In genomic region chr2:107932986-107933385, GRCh38 we compare ENCODE assay signal across 8 cellular contexts. TPM values are rescaled to one million over a fixed set of nuclear protein-coding genes. Genes with fewer than 3 reads are reported as not detected.
DNase-seq lines count a peak whose midpoint lies in the region; ATAC-seq, FAIRE-seq and TF ChIP-seq lines count a peak whose summit lies in the region.

No MANE protein-coding gene starts in this region.

- no peak overlapping the region for H3K4me3 Mint-ChIP-seq in natural killer cell

- H2AFZ ChIP-seq in neural cell (ENCODE audit: low read depth, low read length), result no peak overlapping the region

- no peaks in the 10 kb centered on the region for H3K79me2 ChIP-seq in neural cell (replicated peaks; ENCODE audit: insufficient read depth, low read length)

- intact Hi-C loops in natural killer cell (cut with micrococcal nuclease), result no loop called here

- no peaks in the 10 kb centered on the region for H3K9me3 ChIP-seq in neural cell (ENCODE audit: low read length)

- H3K4me3 ChIP-seq in bronchial epithelial cell (ENCODE audit: low read depth, low read length) (no peak overlapping the region), neural cell (ENCODE audit: low read length) (no peak overlapping the region)

- no peaks in the 10 kb centered on the region for H4K20me1 ChIP-seq in neural cell (ENCODE audit: insufficient read depth)

- no peak overlapping the region for H3K4me2 ChIP-seq in neural cell (ENCODE audit: low read length)

- H3K36me3 Mint-ChIP-seq in natural killer cell, result no peaks in the 10 kb centered on the region

- no peaks in the 10 kb centered on the region for H3K9me3 Mint-ChIP-seq in natural killer cell

- no peak for TF ChIP-seq EP300 in neural cell (conservative IDR thresholded peaks at IDR 0.05; ENCODE audit: poor library complexity, severe bottlenecking)

- H3K27me3 Mint-ChIP-seq in natural killer cell (ENCODE audit: low read depth in 2 of 2), result no peaks in the 10 kb centered on the region

- TF ChIP-seq CTCF in bronchial epithelial cell (IDR thresholded peaks at IDR 0.05; ENCODE audit: insufficient read depth, low read length, severe bottlenecking), result peak; percentile 19
- peak; percentile 85 for TF ChIP-seq CTCF in neural cell (IDR thresholded peaks at IDR 0.05; ENCODE audit: poor library complexity, severe bottlenecking)
- TF ChIP-seq CTCF in natural killer cell (IDR thresholded peaks at IDR 0.05), result no peak

- H3K36me3 ChIP-seq in bronchial epithelial cell (ENCODE audit: control insufficient read depth, insufficient read depth, low read length) (no peaks in the 10 kb centered on the region), neural cell (ENCODE audit: insufficient read depth, low read length) (no peaks in the 10 kb centered on the region)

- FAIRE-seq in bronchial epithelial cell (lab: Jason Lieb, UNC), result no peak

- H3K9me2 ChIP-seq in neural cell (ENCODE audit: insufficient read depth, low read length), result no peaks in the 10 kb centered on the region

- H3K4me1 Mint-ChIP-seq in natural killer cell, result no peaks in the 10 kb centered on the region

- no peak for ATAC-seq in GM21529 (IDR thresholded peaks at IDR 0.05; ENCODE audit: unreplicated experiment)
- no peak for ATAC-seq in HG03469 (IDR thresholded peaks at IDR 0.05; ENCODE audit: unreplicated experiment)
- ATAC-seq in natural killer cell, result no peak

- peak; percentile 90 for TF ChIP-seq RAD21 in neural cell (conservative IDR thresholded peaks at IDR 0.05)

- no peak overlapping the region for H3K27ac ChIP-seq in neural cell (ENCODE audit: low read length)

- DNase-seq in DMS 273 (lab: John Stamatoyannopoulos, UW; ENCODE audit: unreplicated experiment), result peak; percentile 56
- DNase-seq in DMS 273 treated with DMSO at 0.1 percent for 48 hours (lab: John Stamatoyannopoulos, UW), result no peak
- peak; percentile 31 for DNase-seq in NCI-H1105 (lab: John Stamatoyannopoulos, UW)
- DNase-seq in bronchial epithelial cell (ENCODE audit: low read depth), result peak; percentile 7
- no peak for DNase-seq in natural killer cell

- no peaks in the 10 kb centered on the region for H3K27me3 ChIP-seq in bronchial epithelial cell (ENCODE audit: control insufficient read depth, insufficient read depth, low read length)
- no peaks in the 10 kb centered on the region for H3K27me3 ChIP-seq in neural cell (ENCODE audit: insufficient read depth, low read depth, low read length)

- H3F3A ChIP-seq in neural cell (ENCODE audit: insufficient read depth, low read length, poor library complexity, severe bottlenecking), result no peaks in the 10 kb centered on the region

- no peak overlapping the region for H3K27ac Mint-ChIP-seq in natural killer cell

- no peak overlapping the region for H3K9ac ChIP-seq in neural cell (ENCODE audit: low read length)

TF ChIP-seq in neural cell, 6 proteins besides CTCF, POLR2A, EP300 and RAD21:
- TF ChIP-seq SMC3 (conservative IDR thresholded peaks at IDR 0.05; ENCODE audit: poor library complexity) (peak; percentile 89), MXI1 (conservative IDR thresholded peaks at IDR 0.05; ENCODE audit: poor library complexity, severe bottlenecking) (no peak), POLR2AphosphoS5 (IDR thresholded peaks at IDR 0.05) (no peak)

RNA-seq across cellular contexts. Expression of gene SLC5A7, which starts 53.3 kb away (rescaled TPM):
- not detected in 2 replicates for total RNA-seq in bronchial epithelial cell
- polyA plus RNA-seq in neural cell, result not detected in 2 replicates
- polyA minus RNA-seq in neural cell, result not detected in 2 replicates
- total RNA-seq in natural killer cell, result not detected

Comparison
In these comparisons a context has a peak if more than half of its experiments do, and no peak if none do; other contexts are left out.
1. DNase-seq: peak in DMS 273 (single experiment), NCI-H1105 (single experiment) and bronchial epithelial cell (single experiment); none in DMS 273 treated with DMSO at 0.1 percent for 48 hours (single experiment) and natural killer cell (single experiment).